Comparison of ENCODE assay signal across 8 cellular contexts in the genomic region with DNA sequence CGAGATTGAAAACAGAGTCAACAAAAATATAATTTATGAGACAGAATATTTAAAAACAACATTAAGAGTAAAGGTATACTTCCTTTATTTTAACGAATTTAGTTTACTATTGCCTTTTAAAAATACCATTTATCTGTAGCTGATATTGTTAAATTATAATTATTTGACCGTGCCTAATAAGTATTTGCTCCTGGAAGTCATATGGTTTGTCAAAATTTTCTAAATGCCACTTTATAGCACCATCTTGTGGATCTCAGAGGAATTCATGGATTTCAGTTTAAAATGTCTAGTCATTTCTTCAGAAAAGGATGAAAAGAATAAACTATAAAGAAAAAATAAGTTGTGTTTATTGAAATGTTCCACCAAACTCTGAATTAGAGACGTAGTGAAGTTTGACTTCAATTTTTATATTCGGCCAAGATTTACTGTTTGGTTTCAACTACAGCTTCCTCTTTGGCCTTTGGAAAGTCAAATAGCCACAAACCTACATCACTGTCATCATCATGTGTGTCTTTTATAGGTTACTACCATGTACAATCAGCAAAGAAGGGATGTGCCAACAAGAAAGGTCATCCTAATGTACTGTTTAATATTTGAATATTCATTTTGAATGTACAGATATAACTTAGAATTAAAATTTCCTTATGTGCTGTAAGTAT. TPM values are rescaled to one million over a fixed set of nuclear protein-coding genes. Genes with fewer than 3 reads are reported as not detected.
A peak's percentile ranks its signal among the peaks of the same experiment; 100 is the strongest.
DNase-seq lines count a peak whose midpoint lies in the region; ATAC-seq and TF ChIP-seq lines count a peak whose summit lies in the region.

No MANE protein-coding gene starts in this region.

- TF ChIP-seq EP300 in Ishikawa (IDR thresholded peaks at IDR 0.05; ENCODE audit: borderline replicate concordance) = no peak

- H3K9me2 ChIP-seq in SU-DHL-6 (replicated peaks; ENCODE audit: insufficient read depth, low read length) (no peaks in the 10 kb centered on the region), hepatocyte (replicated peaks; ENCODE audit: insufficient read depth) (no peaks in the 10 kb centered on the region)

- H3K4me2 ChIP-seq in SU-DHL-6 (ENCODE audit: low read depth, low read length, poor library complexity, severe bottlenecking) (no peak overlapping the region), hepatocyte (no peak overlapping the region)

- no peaks in the 10 kb centered on the region for H3K9me3 ChIP-seq in CD4-positive, CD25-positive, alpha-beta regulatory T cell (ENCODE audit: control insufficient read depth in 2 of 2, low read length in 2 of 2)
- H3K9me3 ChIP-seq in SU-DHL-6 (ENCODE audit: insufficient read depth, low read length) (no peaks in the 10 kb centered on the region), hepatocyte (ENCODE audit: low read depth) (no peaks in the 10 kb centered on the region)

- H3K4me1 ChIP-seq in CD4-positive, CD25-positive, alpha-beta regulatory T cell (ENCODE audit: control insufficient read depth, insufficient read depth, low read length, poor library complexity, severe bottlenecking) = no peaks in the 10 kb centered on the region
- H3K4me1 ChIP-seq in hepatocyte (ENCODE audit: insufficient read depth) = no peaks in the 10 kb centered on the region

- no peak overlapping the region for H3K27ac ChIP-seq in CD4-positive, CD25-positive, alpha-beta regulatory T cell (ENCODE audit: insufficient read depth, low read length, poor library complexity, severe bottlenecking)
- H3K27ac ChIP-seq in SU-DHL-6 (ENCODE audit: low read depth, low read length) (no peak overlapping the region), hepatocyte (no peak overlapping the region)

- H3K27me3 Mint-ChIP-seq in CD4-positive, CD25-positive, alpha-beta regulatory T cell = peaks cover 57% of the 10 kb centered on the region

- no peaks in the 10 kb centered on the region for H3K4me1 Mint-ChIP-seq in CD4-positive, CD25-positive, alpha-beta regulatory T cell

- H3K9me3 Mint-ChIP-seq in CD4-positive, CD25-positive, alpha-beta regulatory T cell = no peaks in the 10 kb centered on the region

- H3K4me3 ChIP-seq in CD4-positive, CD25-positive, alpha-beta regulatory T cell (ENCODE audit: low read depth, low read length) = no peak overlapping the region
- no peak overlapping the region for H3K4me3 ChIP-seq in SU-DHL-6 (ENCODE audit: insufficient read depth, low read length, poor library complexity, severe bottlenecking)
- no peak overlapping the region for H3K4me3 ChIP-seq in hepatocyte

- TF ChIP-seq RAD21 in Ishikawa (IDR thresholded peaks at IDR 0.05; ENCODE audit: low read depth) = peak; percentile 54

- no peak overlapping the region for H3K4me3 Mint-ChIP-seq in CD4-positive, CD25-positive, alpha-beta regulatory T cell

- H4K20me1 ChIP-seq in SU-DHL-6 (ENCODE audit: low read depth, low read length) = no peaks in the 10 kb centered on the region
- no peaks in the 10 kb centered on the region for H4K20me1 ChIP-seq in hepatocyte (ENCODE audit: insufficient read depth, poor library complexity, severe bottlenecking)

- H3K36me3 Mint-ChIP-seq in CD4-positive, CD25-positive, alpha-beta regulatory T cell = no peaks in the 10 kb centered on the region

- no peaks in the 10 kb centered on the region for H3K36me3 ChIP-seq in CD4-positive, CD25-positive, alpha-beta regulatory T cell (ENCODE audit: control insufficient read depth, insufficient read depth, low read length)
- H3K36me3 ChIP-seq in SU-DHL-6 (ENCODE audit: low read length) (no peaks in the 10 kb centered on the region), hepatocyte (replicated peaks; ENCODE audit: insufficient read depth, low read depth) (no peaks in the 10 kb centered on the region)

- H3F3A ChIP-seq in SU-DHL-6 (ENCODE audit: insufficient read depth) = no peaks in the 10 kb centered on the region

- no peak overlapping the region for H3K27ac Mint-ChIP-seq in CD4-positive, CD25-positive, alpha-beta regulatory T cell

- 22% methylated on average over 5 of the region's 5 CpGs for WGBS in hepatocyte (ENCODE audit: low lambda C conversion rate, missing lambda C conversion rate)

- no peak for ATAC-seq in CD4-positive, CD25-positive, alpha-beta regulatory T cell (ENCODE audit: low read depth in 2 of 2)
- ATAC-seq in HG02623 (IDR thresholded peaks at IDR 0.05; ENCODE audit: unreplicated experiment) = no peak

- H2AFZ ChIP-seq in SU-DHL-6 (ENCODE audit: low read depth, low read length, severe bottlenecking) = no peak overlapping the region
- H2AFZ ChIP-seq in hepatocyte = no peak overlapping the region

- no peak overlapping the region for H3K9ac ChIP-seq in SU-DHL-6 (ENCODE audit: low read length)

- H3K79me2 ChIP-seq in SU-DHL-6 (ENCODE audit: insufficient read depth, low read length) = no peaks in the 10 kb centered on the region
- no peaks in the 10 kb centered on the region for H3K79me2 ChIP-seq in hepatocyte

- TF ChIP-seq CTCF in SU-DHL-6 (IDR thresholded peaks at IDR 0.05; ENCODE audit: insufficient read depth, low read length, poor library complexity, severe bottlenecking) (peak; percentile 56), hepatocyte (IDR thresholded peaks at IDR 0.05; ENCODE audit: poor library complexity) (peak; percentile 71)

- peak in 2 of 3 donors; percentile 4 to 26 for DNase-seq in CD4-positive, CD25-positive, alpha-beta regulatory T cell
- DNase-seq in hepatocyte (ENCODE audit: low spot score) (peak; percentile 14), NCI-H146 (lab: John Stamatoyannopoulos, UW) (no peak), iPS-NIHi7 (ENCODE audit: extremely low spot score) (no peak)
- no peak for DNase-seq in activated CD4-positive, alpha-beta T cell treated with anti-CD3 and anti-CD28 coated beads for 1 hour

- H3K27me3 ChIP-seq in CD4-positive, CD25-positive, alpha-beta regulatory T cell (ENCODE audit: control insufficient read depth, insufficient read depth, low read length) = peaks cover 17% of the 10 kb centered on the region
- H3K27me3 ChIP-seq in SU-DHL-6 (ENCODE audit: low read length) (no peaks in the 10 kb centered on the region), hepatocyte (no peaks in the 10 kb centered on the region)

TF ChIP-seq in Ishikawa, 13 proteins besides CTCF, POLR2A, EP300 and RAD21:
- TF ChIP-seq CEBPB (IDR thresholded peaks at IDR 0.05) (no peak), YY1 (IDR thresholded peaks at IDR 0.05; ENCODE audit: low read depth) (no peak), USF1 (IDR thresholded peaks at IDR 0.05) (no peak), TEAD4 (IDR thresholded peaks at IDR 0.05) (no peak), TAF1 (IDR thresholded peaks at IDR 0.05; ENCODE audit: low read depth) (no peak), FOXM1 (IDR thresholded peaks at IDR 0.05; ENCODE audit: borderline replicate concordance, low read depth) (no peak), TCF12 (IDR thresholded peaks at IDR 0.05; ENCODE audit: low read depth) (no peak), EGR1 (IDR thresholded peaks at IDR 0.05) (no peak), ZBTB7A (IDR thresholded peaks at IDR 0.05; ENCODE audit: low read depth) (no peak)
- TF ChIP-seq, protein P1, sequence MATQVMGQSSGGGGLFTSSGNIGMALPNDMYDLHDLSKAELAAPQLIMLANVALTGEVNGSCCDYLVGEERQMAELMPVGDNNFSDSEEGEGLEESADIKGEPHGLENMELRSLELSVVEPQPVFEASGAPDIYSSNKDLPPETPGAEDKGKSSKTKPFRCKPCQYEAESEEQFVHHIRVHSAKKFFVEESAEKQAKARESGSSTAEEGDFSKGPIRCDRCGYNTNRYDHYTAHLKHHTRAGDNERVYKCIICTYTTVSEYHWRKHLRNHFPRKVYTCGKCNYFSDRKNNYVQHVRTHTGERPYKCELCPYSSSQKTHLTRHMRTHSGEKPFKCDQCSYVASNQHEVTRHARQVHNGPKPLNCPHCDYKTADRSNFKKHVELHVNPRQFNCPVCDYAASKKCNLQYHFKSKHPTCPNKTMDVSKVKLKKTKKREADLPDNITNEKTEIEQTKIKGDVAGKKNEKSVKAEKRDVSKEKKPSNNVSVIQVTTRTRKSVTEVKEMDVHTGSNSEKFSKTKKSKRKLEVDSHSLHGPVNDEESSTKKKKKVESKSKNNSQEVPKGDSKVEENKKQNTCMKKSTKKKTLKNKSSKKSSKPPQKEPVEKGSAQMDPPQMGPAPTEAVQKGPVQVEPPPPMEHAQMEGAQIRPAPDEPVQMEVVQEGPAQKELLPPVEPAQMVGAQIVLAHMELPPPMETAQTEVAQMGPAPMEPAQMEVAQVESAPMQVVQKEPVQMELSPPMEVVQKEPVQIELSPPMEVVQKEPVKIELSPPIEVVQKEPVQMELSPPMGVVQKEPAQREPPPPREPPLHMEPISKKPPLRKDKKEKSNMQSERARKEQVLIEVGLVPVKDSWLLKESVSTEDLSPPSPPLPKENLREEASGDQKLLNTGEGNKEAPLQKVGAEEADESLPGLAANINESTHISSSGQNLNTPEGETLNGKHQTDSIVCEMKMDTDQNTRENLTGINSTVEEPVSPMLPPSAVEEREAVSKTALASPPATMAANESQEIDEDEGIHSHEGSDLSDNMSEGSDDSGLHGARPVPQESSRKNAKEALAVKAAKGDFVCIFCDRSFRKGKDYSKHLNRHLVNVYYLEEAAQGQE (IDR thresholded peaks at IDR 0.05; ENCODE audit: low read depth) = no peak

RNA-seq across cellular contexts. Expression of gene FTCDNL1, which starts 10.3 kb away (rescaled TPM):
- total RNA-seq in CD4-positive, CD25-positive, alpha-beta regulatory T cell = 0.32 TPM
- polyA plus RNA-seq in CD4-positive, CD25-positive, alpha-beta regulatory T cell = 1 to 10 TPM in 1 of 4 donors, under 1 TPM in 2, not detected in 1; 0.28 to 1.3 (median 0.56) TPM
- total RNA-seq in hepatocyte = 1.4 and 2.2 TPM in 2 replicates
- 1.1 and 6.1 TPM in 2 replicates for polyA plus RNA-seq in hepatocyte

RNA-seq across cellular contexts. Expression of gene C2orf69, which starts 49.8 kb away (rescaled TPM):
- 17.2 TPM for total RNA-seq in CD4-positive, CD25-positive, alpha-beta regulatory T cell
- 10 to 100 TPM; 12.4 to 16.1 (median 14.3) TPM for polyA plus RNA-seq in CD4-positive, CD25-positive, alpha-beta regulatory T cell
- 10.5 and 12.1 TPM in 2 replicates for total RNA-seq in hepatocyte
- polyA plus RNA-seq in hepatocyte = 6.2 and 6.8 TPM in 2 replicates

Comparison
In these comparisons a context has a peak if more than half of its experiments do, and no peak if none do; other contexts are left out.
1. DNase-seq: peak in CD4-positive, CD25-positive, alpha-beta regulatory T cell (2 of 3) and hepatocyte (single experiment); none in activated CD4-positive, alpha-beta T cell treated with anti-CD3 and anti-CD28 coated beads for 1 hour (single experiment), NCI-H146 (single experiment) and iPS-NIHi7 (single experiment).